ENCODE assay signal across 14 cellular contexts in genomic region chr7:1779445-1779844, GRCh38.
DNase-seq lines count a peak whose midpoint lies in the region; ATAC-seq and TF ChIP-seq lines count a peak whose summit lies in the region.
"Had no signal": no experiment of that assay in that cellular context is flagged by ENCODE, and none has a peak within 500 bp of the region (broad histone marks: within the 10 kb centered on the region; RNA-seq: fewer than 3 reads in every experiment).

No MANE protein-coding gene starts in this region.

- peak; percentile 16 for DNase-seq in activated CD8-positive, alpha-beta memory T cell treated with anti-CD3 and anti-CD28 coated beads, Interleukin-2, amount 10 ng/mL, durations not matched to agents 7 days and 5 days
- DNase-seq in activated CD8-positive, alpha-beta memory T cell treated with anti-CD3 and anti-CD28 coated beads, Interleukin-2, amount 50 U/mL, for 4 hours: no peak
- DNase-seq in mesenteric fat pad (ENCODE audit: low spot score) (peak; percentile 53), type B pancreatic cell (ENCODE audit: extremely low spot score, unreplicated experiment) (peak; percentile 18), tibial nerve (ENCODE audit: low spot score in 2 of 2) (no peak), UCSD-AML1 (lab: John Stamatoyannopoulos, UW; ENCODE audit: unreplicated experiment) (no peak)
- DNase-seq: 8988T; CD4-positive, CD25-positive, alpha-beta regulatory T cell; DMS53; GF-D8; GM23248 had no signal

- H3K4me3 Mint-ChIP-seq in activated CD8-positive, alpha-beta memory T cell treated with anti-CD3 and anti-CD28 coated beads, Interleukin-2, amount 10 ng/mL, durations not matched to agents 7 days and 5 days: no peak overlapping the region
- no peak overlapping the region for H3K4me3 Mint-ChIP-seq in type B pancreatic cell
- H3K4me3 Mint-ChIP-seq: CD4-positive, CD25-positive, alpha-beta regulatory T cell; IgD-negative memory B cell had no signal

- H3K9me3 Mint-ChIP-seq in activated CD8-positive, alpha-beta memory T cell treated with anti-CD3 and anti-CD28 coated beads, Interleukin-2, amount 10 ng/mL, durations not matched to agents 7 days and 5 days (ENCODE audit: low read depth): peaks cover 8% of the 10 kb centered on the region
- H3K9me3 Mint-ChIP-seq in type B pancreatic cell: peaks cover 10% of the 10 kb centered on the region

- H3K36me3 ChIP-seq in tibial nerve: no peaks in the 10 kb centered on the region
- H3K36me3 ChIP-seq: BLaER1 treated with 17β-estradiol and CSF1 and Interleukin-3, amounts not matched to agents 10 nM and 100 nM had no signal

- TF ChIP-seq EP300 in tibial nerve (IDR thresholded peaks at IDR 0.05): no peak

- WGBS in tibial nerve, 2 donors: 85 to 87% methylated on average over 14 of the region's 14 CpGs

- no peak for TF ChIP-seq POLR2A in tibial nerve (IDR thresholded peaks at IDR 0.05)

- no peak for ATAC-seq in activated CD8-positive, alpha-beta memory T cell treated with anti-CD3 and anti-CD28 coated beads, Interleukin-2, amount 10 ng/mL, durations not matched to agents 7 days and 5 days
- no peak for ATAC-seq in GM19455 (IDR thresholded peaks at IDR 0.05; ENCODE audit: unreplicated experiment)

- CTCF ChIA-PET in activated CD8-positive, alpha-beta memory T cell treated with anti-CD3 and anti-CD28 coated beads, Interleukin-2, amount 10 ng/mL, durations not matched to agents 7 days and 5 days (lab: Charles Lee): no interaction called here

- peaks cover 16% of the 10 kb centered on the region for H3K27me3 Mint-ChIP-seq in activated CD8-positive, alpha-beta memory T cell treated with anti-CD3 and anti-CD28 coated beads, Interleukin-2, amount 10 ng/mL, durations not matched to agents 7 days and 5 days
- peaks cover 9% of the 10 kb centered on the region for H3K27me3 Mint-ChIP-seq in type B pancreatic cell

- no peaks in the 10 kb centered on the region for H3K36me3 Mint-ChIP-seq in activated CD8-positive, alpha-beta memory T cell treated with anti-CD3 and anti-CD28 coated beads, Interleukin-2, amount 10 ng/mL, durations not matched to agents 7 days and 5 days
- H3K36me3 Mint-ChIP-seq in type B pancreatic cell: no peaks in the 10 kb centered on the region
- H3K36me3 Mint-ChIP-seq: CD4-positive, CD25-positive, alpha-beta regulatory T cell had no signal

- no peaks in the 10 kb centered on the region for H3K27me3 ChIP-seq in tibial nerve
- H3K27me3 ChIP-seq: BLaER1 treated with 17β-estradiol and CSF1 and Interleukin-3, amounts not matched to agents 10 nM and 100 nM had no signal

- no peak overlapping the region for H3K27ac ChIP-seq in tibial nerve
- H3K27ac ChIP-seq: BLaER1 treated with 17β-estradiol and CSF1 and Interleukin-3, amounts not matched to agents 10 nM and 100 nM; GM23248 had no signal

- TF ChIP-seq CTCF in type B pancreatic cell (conservative IDR thresholded peaks at IDR 0.05) (no peak), tibial nerve (IDR thresholded peaks at IDR 0.05) (no peak)

- peaks cover 0 to 20% (median 0%) of the 10 kb centered on the region in 4 donors for H3K9me3 ChIP-seq in tibial nerve

- H3K4me1 ChIP-seq in tibial nerve: no peaks in the 10 kb centered on the region
- H3K4me1 ChIP-seq: BLaER1 treated with 17β-estradiol and CSF1 and Interleukin-3, amounts not matched to agents 10 nM and 100 nM had no signal

- no peak overlapping the region for H3K27ac Mint-ChIP-seq in activated CD8-positive, alpha-beta memory T cell treated with anti-CD3 and anti-CD28 coated beads, Interleukin-2, amount 10 ng/mL, durations not matched to agents 7 days and 5 days
- H3K27ac Mint-ChIP-seq in type B pancreatic cell: no peak overlapping the region
- H3K27ac Mint-ChIP-seq: CD4-positive, CD25-positive, alpha-beta regulatory T cell; IgD-negative memory B cell had no signal

- no peaks in the 10 kb centered on the region for H3K4me1 Mint-ChIP-seq in activated CD8-positive, alpha-beta memory T cell treated with anti-CD3 and anti-CD28 coated beads, Interleukin-2, amount 10 ng/mL, durations not matched to agents 7 days and 5 days
- H3K4me1 Mint-ChIP-seq in type B pancreatic cell (ENCODE audit: unreplicated experiment): no peaks in the 10 kb centered on the region
- H3K4me1 Mint-ChIP-seq: CD4-positive, CD25-positive, alpha-beta regulatory T cell; IgD-negative memory B cell had no signal

- H3K4me3 ChIP-seq in tibial nerve: no peak overlapping the region
- H3K4me3 ChIP-seq: BLaER1 treated with 17β-estradiol and CSF1 and Interleukin-3, amounts not matched to agents 10 nM and 100 nM; GM23248 had no signal

Comparison
In these comparisons a context has a peak if more than half of its experiments do, and no peak if none do; other contexts are left out.
1. DNase-seq: peak in activated CD8-positive, alpha-beta memory T cell treated with anti-CD3 and anti-CD28 coated beads, Interleukin-2, amount 10 ng/mL, durations not matched to agents 7 days and 5 days (single experiment), mesenteric fat pad (single experiment) and type B pancreatic cell (single experiment); none in activated CD8-positive, alpha-beta memory T cell treated with anti-CD3 and anti-CD28 coated beads, Interleukin-2, amount 50 U/mL, for 4 hours (single experiment), tibial nerve (0 of 2) and UCSD-AML1 (single experiment).